ENCODE assay signal across 15 cellular contexts in genomic region chr14:74133833-74134481, GRCh38. TPM values are rescaled to one million over a fixed set of nuclear protein-coding genes. Genes with fewer than 3 reads are reported as not detected.
DNase-seq lines count a peak whose midpoint lies in the region; ATAC-seq, FAIRE-seq and TF ChIP-seq lines count a peak whose summit lies in the region.
"Had no signal": no experiment of that assay in that cellular context is flagged by ENCODE, and none has a peak within 500 bp of the region (broad histone marks: within the 10 kb centered on the region; RNA-seq: fewer than 3 reads in every experiment).

No MANE protein-coding gene starts in this region.

- H3K36me3 ChIP-seq in CD4-positive, CD25-positive, alpha-beta regulatory T cell (ENCODE audit: control insufficient read depth, insufficient read depth, low read length), result no peaks in the 10 kb centered on the region
- H3K36me3 ChIP-seq: BLaER1, gastrocnemius medialis had no signal

- H3K36me3 Mint-ChIP-seq in CD4-positive, CD25-positive, alpha-beta regulatory T cell, result peaks cover 9% of the 10 kb centered on the region
- H3K36me3 Mint-ChIP-seq in activated T-helper 17 cell treated with anti-CD3 and anti-CD28 coated beads, Interleukin-2, amount 50 U/mL, for 72 hours (ENCODE audit: low read depth), result no peaks in the 10 kb centered on the region
- peaks cover 5% of the 10 kb centered on the region for H3K36me3 Mint-ChIP-seq in memory B cell

- H3K27ac ChIP-seq in CD4-positive, CD25-positive, alpha-beta regulatory T cell (ENCODE audit: insufficient read depth, low read length, poor library complexity, severe bottlenecking), result no peak overlapping the region
- H3K27ac ChIP-seq: BLaER1 had no signal

- no peak overlapping the region for H3K4me3 Mint-ChIP-seq in CD4-positive, CD25-positive, alpha-beta regulatory T cell
- H3K4me3 Mint-ChIP-seq in activated T-helper 17 cell treated with anti-CD3 and anti-CD28 coated beads, Interleukin-2, amount 50 U/mL, for 72 hours, result no peak overlapping the region
- no peak overlapping the region for H3K4me3 Mint-ChIP-seq in memory B cell

- no peaks in the 10 kb centered on the region for H3K9me3 Mint-ChIP-seq in CD4-positive, CD25-positive, alpha-beta regulatory T cell
- H3K9me3 Mint-ChIP-seq in activated T-helper 17 cell treated with anti-CD3 and anti-CD28 coated beads, Interleukin-2, amount 50 U/mL, for 72 hours, result no peaks in the 10 kb centered on the region
- H3K9me3 Mint-ChIP-seq in memory B cell, result peaks cover 2% of the 10 kb centered on the region

- peak; percentile 88 for FAIRE-seq in GM18507 (lab: Jason Lieb, UNC)

- in situ Hi-C loops in G401 (cut with HindIII; ENCODE audit: low sequenced_read_pairs), result no loop called here
- in situ Hi-C loops in KBM-7 (cut with MboI; ENCODE audit: low pct_unique_long_range_greater_than_20kb, low sequenced_read_pairs), result no loop called here
- in situ Hi-C loops in GM13977 (cut with MboI; ENCODE audit: low pct_unique_long_range_greater_than_20kb, low sequenced_read_pairs, unreplicated experiment), result no loop called here

- H3K4me3 ChIP-seq in CD4-positive, CD25-positive, alpha-beta regulatory T cell (ENCODE audit: low read depth, low read length), result no peak overlapping the region
- H3K4me3 ChIP-seq: BLaER1, gastrocnemius medialis had no signal

- ATAC-seq in CD4-positive, CD25-positive, alpha-beta regulatory T cell (ENCODE audit: low read depth in 2 of 2), result no peak
- no peak for ATAC-seq in activated T-helper 17 cell treated with anti-CD3 and anti-CD28 coated beads, Interleukin-2, amount 50 U/mL, for 72 hours (replicated peaks)
- no peak for ATAC-seq in memory B cell (ENCODE audit: low read depth)
- ATAC-seq: gastrocnemius medialis had no signal

- no peaks in the 10 kb centered on the region for H3K27me3 Mint-ChIP-seq in CD4-positive, CD25-positive, alpha-beta regulatory T cell
- H3K27me3 Mint-ChIP-seq in activated T-helper 17 cell treated with anti-CD3 and anti-CD28 coated beads, Interleukin-2, amount 50 U/mL, for 72 hours, result no peaks in the 10 kb centered on the region
- H3K27me3 Mint-ChIP-seq in memory B cell, result no peaks in the 10 kb centered on the region

- H3K4me1 Mint-ChIP-seq in CD4-positive, CD25-positive, alpha-beta regulatory T cell, result peaks cover 21 to 25% (median 24%) of the 10 kb centered on the region in 4 donors
- peaks cover 14% of the 10 kb centered on the region for H3K4me1 Mint-ChIP-seq in activated T-helper 17 cell treated with anti-CD3 and anti-CD28 coated beads, Interleukin-2, amount 50 U/mL, for 72 hours
- H3K4me1 Mint-ChIP-seq in memory B cell, result peaks cover 10% of the 10 kb centered on the region

- peak overlapping the region; percentile 2 to 40 (median 7) for H3K27ac Mint-ChIP-seq in CD4-positive, CD25-positive, alpha-beta regulatory T cell
- H3K27ac Mint-ChIP-seq in activated T-helper 17 cell treated with anti-CD3 and anti-CD28 coated beads, Interleukin-2, amount 50 U/mL, for 72 hours, result peak overlapping the region; percentile 36
- peak overlapping the region; percentile 48 for H3K27ac Mint-ChIP-seq in memory B cell

- no peak for DNase-seq in CD4-positive, CD25-positive, alpha-beta regulatory T cell
- no peak for DNase-seq in GM18507 (ENCODE audit: extremely low spot score, insufficient read length, low read depth)
- DNase-seq in memory B cell (ENCODE audit: low spot score in 2 of 2), result no peak
- DNase-seq in G401 (ENCODE audit: low spot score), result no peak
- DNase-seq in KBM-7, result no peak
- DNase-seq in GM13977 (ENCODE audit: low spot score), result no peak
- DNase-seq in COLO829 (ENCODE audit: low spot score), result no peak
- DNase-seq: effector memory CD4-positive, alpha-beta T cell; gastrocnemius medialis; GDM1; Karpas-422; kidney glomerular epithelial cell; substantia nigra had no signal

- TF ChIP-seq CTCF in GM13977 (IDR thresholded peaks at IDR 0.05; ENCODE audit: extremely low read depth, insufficient read depth, missing control alignments), result no peak

- H3K9me3 ChIP-seq in CD4-positive, CD25-positive, alpha-beta regulatory T cell (ENCODE audit: control insufficient read depth in 2 of 2, low read length in 2 of 2), result no peaks in the 10 kb centered on the region
- H3K9me3 ChIP-seq: BLaER1, gastrocnemius medialis had no signal

- peaks cover 9% of the 10 kb centered on the region for H3K4me1 ChIP-seq in CD4-positive, CD25-positive, alpha-beta regulatory T cell (ENCODE audit: control insufficient read depth, insufficient read depth, low read length, poor library complexity, severe bottlenecking)

- H3K27me3 ChIP-seq in CD4-positive, CD25-positive, alpha-beta regulatory T cell (ENCODE audit: control insufficient read depth, insufficient read depth, low read length), result no peaks in the 10 kb centered on the region
- H3K27me3 ChIP-seq: BLaER1, gastrocnemius medialis had no signal

RNA-seq across cellular contexts. Expression of gene LIN52, which starts 49.2 kb away (rescaled TPM):
- 11.1 TPM for total RNA-seq in CD4-positive, CD25-positive, alpha-beta regulatory T cell
- polyA plus RNA-seq in CD4-positive, CD25-positive, alpha-beta regulatory T cell, result 10 to 100 TPM; 12.5 to 14.9 (median 14.4) TPM
- total RNA-seq in activated T-helper 17 cell treated with anti-CD3 and anti-CD28 coated beads, Interleukin-2, amount 50 U/mL, for 72 hours, result 10 to 100 TPM; 15.4 to 19.7 TPM
- total RNA-seq in G401 (2014; rRNA removed; shearing (Covaris generic)), result 12.9 and 22.4 TPM in 2 replicates

RNA-seq across cellular contexts. Expression of gene ALDH6A1, which starts 49.7 kb away (rescaled TPM):
- total RNA-seq in CD4-positive, CD25-positive, alpha-beta regulatory T cell, result 8.5 TPM
- 10 to 100 TPM; 22.0 to 31.1 (median 23.2) TPM for polyA plus RNA-seq in CD4-positive, CD25-positive, alpha-beta regulatory T cell
- total RNA-seq in activated T-helper 17 cell treated with anti-CD3 and anti-CD28 coated beads, Interleukin-2, amount 50 U/mL, for 72 hours, result 10 to 100 TPM; 12.3 to 27.2 TPM
- total RNA-seq in G401 (2014; rRNA removed; shearing (Covaris generic)), result 20.3 and 35.6 TPM in 2 replicates
